ENCODE assay signal across 22 cellular contexts in the genomic region with DNA sequence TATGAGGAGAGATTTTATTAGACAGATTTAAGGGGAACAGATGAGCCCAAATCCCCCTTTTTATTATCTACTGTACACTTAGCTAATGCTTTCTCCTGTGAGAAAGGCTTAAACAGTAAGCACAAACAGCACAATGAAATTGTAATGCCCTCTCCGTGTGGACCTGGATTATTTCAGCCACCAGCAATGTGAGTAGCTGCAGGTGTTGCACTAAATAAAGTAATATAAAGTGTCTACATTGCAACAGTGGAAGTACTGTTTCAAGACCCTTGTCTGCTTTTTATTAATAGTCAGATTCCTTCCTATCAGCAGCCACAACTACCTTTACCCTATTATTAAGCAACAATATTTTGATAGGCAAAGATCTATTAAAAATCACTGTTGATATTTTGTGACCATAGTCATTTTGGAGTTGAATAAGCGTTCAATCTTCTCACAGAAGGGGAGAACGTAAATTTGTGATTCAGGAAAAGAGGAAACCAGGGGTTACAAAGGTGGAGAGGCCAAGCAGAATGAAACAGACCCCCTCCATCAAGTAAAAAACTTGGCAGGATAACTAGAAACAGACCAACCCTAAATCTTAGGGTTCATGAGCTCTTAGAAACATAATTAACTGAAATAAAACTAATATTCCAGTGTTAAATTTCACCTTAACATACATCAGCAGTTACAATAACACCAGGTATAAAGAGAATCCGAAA.
DNase-seq lines count a peak whose midpoint lies in the region; ATAC-seq and TF ChIP-seq lines count a peak whose summit lies in the region.
"Had no signal": no experiment of that assay in that cellular context is flagged by ENCODE, and none has a peak within 500 bp of the region (broad histone marks: within the 10 kb centered on the region; RNA-seq: fewer than 3 reads in every experiment).

No MANE protein-coding gene starts in this region.

- TF ChIP-seq CTCF in MCF 10A (IDR thresholded peaks at IDR 0.05; ENCODE audit: unreplicated experiment): no peak
- no peak for TF ChIP-seq CTCF in breast epithelium (IDR thresholded peaks at IDR 0.05)
- no peak for TF ChIP-seq CTCF in brain microvascular endothelial cell (IDR thresholded peaks at IDR 0.05; ENCODE audit: low read depth, low read length, missing control alignments)
- no peak for TF ChIP-seq CTCF in mesothelial cell of epicardium (IDR thresholded peaks at IDR 0.05; ENCODE audit: unreplicated experiment)
- no peak for TF ChIP-seq CTCF in upper lobe of left lung (IDR thresholded peaks at IDR 0.05)
- no peak for TF ChIP-seq CTCF in dorsolateral prefrontal cortex (IDR thresholded peaks at IDR 0.05 in 54 of 56, conservative IDR thresholded peaks at IDR 0.05 in 2 of 56; ENCODE audit: low read depth in 1 of 56, partially characterized antibody in 56 of 56)

- no peaks in the 10 kb centered on the region for H3K9me3 Mint-ChIP-seq in MCF 10A (ENCODE audit: unreplicated experiment)
- H3K9me3 Mint-ChIP-seq in mesothelial cell of epicardium: no peaks in the 10 kb centered on the region
- H3K9me3 Mint-ChIP-seq: activated T-helper 17 cell treated with anti-CD3 and anti-CD28 coated beads, Interleukin-2, amount 50 U/mL, for 72 hours; central memory CD8-positive, alpha-beta T cell; T-helper 2 cell treated with Interferon-gamma antibody and Interleukin-4, amounts not matched to agents 5 μg/mL and 100 μg/mL, for 36 hours had no signal

- H3K36me3 Mint-ChIP-seq in MCF 10A (ENCODE audit: insufficient read depth, unreplicated experiment): no peaks in the 10 kb centered on the region
- H3K36me3 Mint-ChIP-seq in mesothelial cell of epicardium: no peaks in the 10 kb centered on the region

- H3K27ac ChIP-seq in breast epithelium (no peak overlapping the region), brain microvascular endothelial cell (peak overlapping the region; percentile 91), upper lobe of left lung (peak overlapping the region; percentile 80 to 90 (median 85)), dorsolateral prefrontal cortex (no peak overlapping the region)
- H3K27ac ChIP-seq: C4-2B had no signal

- H3K27me3 Mint-ChIP-seq in MCF 10A (ENCODE audit: insufficient read depth, unreplicated experiment) (no peaks in the 10 kb centered on the region), mesothelial cell of epicardium (ENCODE audit: low read depth) (no peaks in the 10 kb centered on the region)

- no peak overlapping the region for H3K4me3 ChIP-seq in breast epithelium
- no peak overlapping the region for H3K4me3 ChIP-seq in brain microvascular endothelial cell (ENCODE audit: low read depth, low read length)
- H3K4me3 ChIP-seq in upper lobe of left lung: no peak overlapping the region
- no peak overlapping the region for H3K4me3 ChIP-seq in dorsolateral prefrontal cortex
- H3K4me3 ChIP-seq: sigmoid colon had no signal

- in situ Hi-C loops in brain microvascular endothelial cell (cut with HindIII; ENCODE audit: low pct_ligation_motif_present, low sequenced_read_pairs): no loop called here

- H3K4me1 Mint-ChIP-seq in MCF 10A (ENCODE audit: insufficient read depth, unreplicated experiment): peaks cover 21% of the 10 kb centered on the region
- H3K4me1 Mint-ChIP-seq in mesothelial cell of epicardium: peaks cover 47% of the 10 kb centered on the region
- H3K4me1 Mint-ChIP-seq: central memory CD8-positive, alpha-beta T cell had no signal

- H3K27me3 ChIP-seq in breast epithelium: peaks cover 0 to 2% of the 10 kb centered on the region in 2 donors
- H3K27me3 ChIP-seq in brain microvascular endothelial cell (replicated peaks): no peaks in the 10 kb centered on the region
- no peaks in the 10 kb centered on the region for H3K27me3 ChIP-seq in upper lobe of left lung
- peaks cover 0 to 64% (median 21%) of the 10 kb centered on the region in 45 donors for H3K27me3 ChIP-seq in dorsolateral prefrontal cortex
- H3K27me3 ChIP-seq: sigmoid colon had no signal

- DNase-seq in MCF 10A (ENCODE audit: unreplicated experiment) (no peak), breast epithelium (ENCODE audit: low spot score in 2 of 2) (no peak), brain microvascular endothelial cell (no peak), mesothelial cell of epicardium (ENCODE audit: low spot score in 2 of 2, unreplicated experiment in 2 of 2) (no peak), upper lobe of left lung (no peak), dorsolateral prefrontal cortex (no peak), epidermal melanocyte (ENCODE audit: insufficient read length, low spot score) (no peak)
- DNase-seq: activated naive CD8-positive, alpha-beta T cell treated with anti-CD3 and anti-CD28 coated beads, Interleukin-2, amount 50 U/mL, for 24 hours; hypothalamus; KBM-7; NCI-H1930; nucleus accumbens; SIG-M5; sigmoid colon; substantia nigra had no signal

- no TSS peak for BruUV-seq in MCF 10A (replicated peaks; lab: Mats Ljungman, UMichigan)

- intact Hi-C loops in MCF 10A (cut with micrococcal nuclease): no loop called here
- intact Hi-C loops in breast epithelium (cut with DNase I; ENCODE audit: low total_unique reads): no loop called here
- intact Hi-C loops in dorsolateral prefrontal cortex (cut with DNase I): no loop called here

- H3K4me3 Mint-ChIP-seq in MCF 10A (ENCODE audit: unreplicated experiment): no peak overlapping the region
- no peak overlapping the region for H3K4me3 Mint-ChIP-seq in mesothelial cell of epicardium
- H3K4me3 Mint-ChIP-seq: activated naive CD8-positive, alpha-beta T cell treated with anti-CD3 and anti-CD28 coated beads, Interleukin-2, amount 50 U/mL, for 24 hours; activated T-helper 17 cell treated with anti-CD3 and anti-CD28 coated beads, Interleukin-2, amount 50 U/mL, for 72 hours; central memory CD8-positive, alpha-beta T cell; T-helper 2 cell treated with Interferon-gamma antibody and Interleukin-4, amounts not matched to agents 5 μg/mL and 100 μg/mL, for 36 hours had no signal

- TF ChIP-seq EP300 in upper lobe of left lung (IDR thresholded peaks at IDR 0.05): no peak

- TF ChIP-seq POLR2A in breast epithelium (IDR thresholded peaks at IDR 0.05): no peak
- TF ChIP-seq POLR2A in upper lobe of left lung (IDR thresholded peaks at IDR 0.05): no peak

- no peaks in the 10 kb centered on the region for H3K4me1 ChIP-seq in breast epithelium
- H3K4me1 ChIP-seq in upper lobe of left lung: peaks cover 11 to 28% (median 14%) of the 10 kb centered on the region in 4 donors

- WGBS in upper lobe of left lung, 2 donors: 49 to 61% methylated on average over 4 of the region's 4 CpGs

- POLR2A ChIA-PET in MCF 10A (lab: Yijun Ruan, JAX): interaction anchor here (1.0 kb wide), 1 partner anchor 532 kb away, joined by 3 read pairs; a partner anchor contains a TSS

- H3K36me3 ChIP-seq in breast epithelium (no peaks in the 10 kb centered on the region), brain microvascular endothelial cell (replicated peaks) (no peaks in the 10 kb centered on the region), upper lobe of left lung (no peaks in the 10 kb centered on the region)
- H3K36me3 ChIP-seq: sigmoid colon had no signal

- H3K27ac Mint-ChIP-seq in MCF 10A (ENCODE audit: low read depth, unreplicated experiment): peak overlapping the region; percentile 69
- peak overlapping the region; percentile 78 for H3K27ac Mint-ChIP-seq in mesothelial cell of epicardium
- H3K27ac Mint-ChIP-seq: activated naive CD8-positive, alpha-beta T cell treated with anti-CD3 and anti-CD28 coated beads, Interleukin-2, amount 50 U/mL, for 24 hours; activated T-helper 17 cell treated with anti-CD3 and anti-CD28 coated beads, Interleukin-2, amount 50 U/mL, for 72 hours; T-helper 2 cell treated with Interferon-gamma antibody and Interleukin-4, amounts not matched to agents 5 μg/mL and 100 μg/mL, for 36 hours had no signal

- CTCF ChIA-PET in MCF 10A (lab: Yijun Ruan, JAX): interaction anchor here (0.9 to 1.3 kb wide), 2 partner anchors 22 to 428 kb away, joined by 4 read pairs; no protein-coding TSS in a partner anchor

- H3K9me3 ChIP-seq in breast epithelium: no peaks in the 10 kb centered on the region
- no peaks in the 10 kb centered on the region for H3K9me3 ChIP-seq in upper lobe of left lung
- H3K9me3 ChIP-seq: sigmoid colon had no signal

- ATAC-seq in upper lobe of left lung (ENCODE audit: low FRiP score in 2 of 2) (no peak), GM18519 (IDR thresholded peaks at IDR 0.05; ENCODE audit: low FRiP score, unreplicated experiment) (no peak)
- ATAC-seq: activated CD4-positive, CD25-positive, alpha-beta regulatory T cell treated with anti-CD3 and anti-CD28 coated beads, Interleukin-2, amount 50 U/mL, for 24 hours; activated naive CD8-positive, alpha-beta T cell treated with anti-CD3 and anti-CD28 coated beads, Interleukin-2, amount 50 U/mL, for 24 hours; activated T-helper 17 cell treated with anti-CD3 and anti-CD28 coated beads, Interleukin-2, amount 50 U/mL, for 72 hours; HCT116 had no signal

Comparison
In these comparisons a context has a peak if more than half of its experiments do, and no peak if none do; other contexts are left out.
1. H3K27ac ChIP-seq: peak in brain microvascular endothelial cell (single experiment) and upper lobe of left lung (4 of 4); none in breast epithelium (0 of 2) and dorsolateral prefrontal cortex (0 of 59).